In the genomic region with DNA sequence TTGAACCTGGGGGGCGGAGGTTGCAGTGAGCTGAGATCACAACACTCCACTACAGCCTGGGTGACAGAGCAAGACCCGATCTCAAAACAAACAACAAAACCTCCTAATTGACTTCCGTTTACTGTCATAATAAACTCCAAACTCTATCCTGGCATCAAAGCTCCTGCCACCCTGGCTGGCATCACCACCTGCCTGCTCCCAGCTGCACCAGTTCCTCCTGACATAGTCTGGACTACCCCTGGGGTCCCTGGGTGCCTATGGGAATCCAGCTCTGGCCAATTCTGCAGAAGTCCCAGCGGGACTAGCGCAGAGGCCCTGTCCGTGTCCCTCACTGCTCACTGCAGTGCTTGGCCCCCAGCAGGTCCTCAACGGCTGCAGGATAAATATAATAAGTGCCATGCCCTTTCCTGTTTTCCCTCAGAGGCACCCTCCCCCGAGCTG, we compare ENCODE assay signal across 8 cellular contexts. TPM values are rescaled to one million over a fixed set of nuclear protein-coding genes. Genes with fewer than 3 reads are reported as not detected.
DNase-seq lines count a peak whose midpoint lies in the region; ATAC-seq, FAIRE-seq and TF ChIP-seq lines count a peak whose summit lies in the region.

No MANE protein-coding gene starts in this region.

- H3K4me2 ChIP-seq in HCT116 (ENCODE audit: low read length): peak overlapping the region; percentile 82
- H3K4me2 ChIP-seq in mesendoderm (ENCODE audit: low read length): peak overlapping the region; percentile 88

- H3K4me1 ChIP-seq in A673 (ENCODE audit: insufficient read depth, low read length, poor library complexity, severe bottlenecking) (no peaks in the 10 kb centered on the region), HCT116 (ENCODE audit: control insufficient read depth in 1 of 2, insufficient read depth in 2 of 2, low read length in 2 of 2) (peaks cover 8 to 40% of the 10 kb centered on the region in 2 experiments; a peak in 3 of 4 replicates), mesendoderm (ENCODE audit: control insufficient read depth, low read depth, low read length) (peaks cover 2% of the 10 kb centered on the region), small intestine (ENCODE audit: control insufficient read depth in 2 of 2, insufficient read depth in 1 of 2, low read depth in 1 of 2, low read length in 1 of 2) (no peaks in the 10 kb centered on the region)

- no peak for TF ChIP-seq RAD21 in HCT116 (IDR thresholded peaks at IDR 0.05; ENCODE audit: low read depth)

- no peak overlapping the region for H2AK5ac ChIP-seq in mesendoderm (ENCODE audit: low read length)

- DNase-seq in A673 (ENCODE audit: low spot score) (no peak), HCT116 (ENCODE audit: low read depth, low spot score) (no peak), astrocyte of the cerebellum (ENCODE audit: low read depth) (no peak), mesendoderm (peak; percentile 10), mucosa of gallbladder (ENCODE audit: low spot score) (no peak), small intestine (no peak)

- no peak overlapping the region for H2BK120ac ChIP-seq in mesendoderm (ENCODE audit: low read depth, low read length)

- H2BK5ac ChIP-seq in mesendoderm (ENCODE audit: low read length): no peak overlapping the region

- POLR2A ChIA-PET in A673 (lab: Charles Lee; ENCODE audit: low non-redundant PET) (no interaction called here), HCT116 (lab: Charles Lee) (interaction anchor here (1.7 kb wide), 1 partner anchor 108 kb away, joined by 6 read pairs; a partner anchor contains a TSS)

- peak overlapping the region; percentile 93 for H3K56ac ChIP-seq in mesendoderm (ENCODE audit: low read length)

- peaks cover 6% of the 10 kb centered on the region for H3K79me1 ChIP-seq in mesendoderm (ENCODE audit: low read length)

- ATAC-seq in HCT116: no peak; the same call in 1 of the 2 replicates
- ATAC-seq in GM18519 (IDR thresholded peaks at IDR 0.05; ENCODE audit: low FRiP score, unreplicated experiment): no peak
- ATAC-seq in GM19452 (IDR thresholded peaks at IDR 0.05; ENCODE audit: unreplicated experiment): no peak

- no peak for TF ChIP-seq POLR2A in HCT116 (IDR thresholded peaks at IDR 0.05; ENCODE audit: borderline replicate concordance, extremely low read depth, insufficient read depth, insufficient read length)

- H3K9ac ChIP-seq in HCT116 (ENCODE audit: low read length) (peak overlapping the region; percentile 77), mesendoderm (ENCODE audit: low read length) (peak overlapping the region; percentile 84)

- H2AFZ ChIP-seq in HCT116 (ENCODE audit: low read depth, low read length, poor library complexity, severe bottlenecking): no peak overlapping the region

- no peak overlapping the region for H4K8ac ChIP-seq in mesendoderm (ENCODE audit: low read depth, low read length)

- WGBS in mesendoderm (ENCODE audit: extremely low coverage, insufficient coverage, low lambda C conversion rate): no CpG with 5 or more reads among the region's 8 CpGs
- WGBS in small intestine, 3 donors: 12 to 21% (median 14%) methylated on average over 8 of the region's 8 CpGs

- CTCF ChIA-PET in A673 (lab: Charles Lee) (no interaction called here), HCT116 (lab: Charles Lee) (interaction anchor here (0.8 to 1.8 kb wide), 5 partner anchors 9 to 94 kb away, joined by 3 to 12 read pairs (median 3); no protein-coding TSS in a partner anchor)

- no peak overlapping the region for H3K18ac ChIP-seq in mesendoderm (ENCODE audit: low read length)

- H3K4me3 ChIP-seq in A673 (ENCODE audit: low read depth, low read length, poor library complexity, severe bottlenecking) (peak overlapping the region; percentile 93), HCT116 (replicated peaks in 1 of 2; ENCODE audit: low read depth in 1 of 2, low read length in 2 of 2) (peak overlapping the region; percentile 64 to 88), astrocyte of the cerebellum (ENCODE audit: low read depth, low read length) (peak overlapping the region; percentile 79), mesendoderm (ENCODE audit: low read length) (peak overlapping the region; percentile 76), small intestine (ENCODE audit: low read depth in 1 of 2, low read length in 2 of 2) (peak overlapping the region in 1 of 2 donors; percentile 87)

- H3K36me3 ChIP-seq in A673 (ENCODE audit: insufficient read depth, low read length, poor library complexity, severe bottlenecking) (peaks cover 7% of the 10 kb centered on the region), HCT116 (ENCODE audit: control insufficient read depth in 1 of 2, insufficient read depth in 2 of 2, low read length in 2 of 2) (peaks cover 0 to 3% of the 10 kb centered on the region in 2 experiments; a peak in 1 of 4 replicates), mesendoderm (ENCODE audit: control insufficient read depth, insufficient read depth, low read length) (no peaks in the 10 kb centered on the region), small intestine (ENCODE audit: control insufficient read depth in 2 of 2, insufficient read depth in 2 of 2, low read length in 2 of 2) (no peaks in the 10 kb centered on the region)

- no peak overlapping the region for H4K5ac ChIP-seq in mesendoderm (ENCODE audit: low read length)

- intact Hi-C loops in A673 (cut with micrococcal nuclease; ENCODE audit: unreplicated experiment): no loop called here
- intact Hi-C loops in HCT116 (cut with micrococcal nuclease): loop anchor here (5.0 kb wide), 1 partner anchor 95 kb away; no protein-coding TSS in a partner anchor

- in situ Hi-C loops in astrocyte of the cerebellum (cut with HindIII; ENCODE audit: low sequenced_read_pairs): no loop called here

- H4K20me1 ChIP-seq in HCT116 (ENCODE audit: insufficient read depth): no peaks in the 10 kb centered on the region

- peak overlapping the region; percentile 26 for H3K27ac ChIP-seq in A673 (ENCODE audit: low read depth, low read length, poor library complexity, severe bottlenecking)
- peak overlapping the region; percentile 71 for H3K27ac ChIP-seq in HCT116 (ENCODE audit: low read depth, low read length)
- no peak overlapping the region for H3K27ac ChIP-seq in mesendoderm (ENCODE audit: low read depth, low read length)
- peak overlapping the region in 1 of 2 donors; percentile 47 for H3K27ac ChIP-seq in small intestine (ENCODE audit: low read depth in 1 of 2, low read length in 1 of 2)

- H3K27me3 ChIP-seq in A673 (replicated peaks; ENCODE audit: insufficient read depth, low read depth, low read length, poor library complexity): no peaks in the 10 kb centered on the region
- no peaks in the 10 kb centered on the region for H3K27me3 ChIP-seq in HCT116 (ENCODE audit: insufficient read depth, low read length)
- H3K27me3 ChIP-seq in mesendoderm (ENCODE audit: insufficient read depth, low read length, poor library complexity): no peaks in the 10 kb centered on the region
- H3K27me3 ChIP-seq in small intestine (ENCODE audit: control insufficient read depth in 2 of 2, insufficient read depth in 2 of 2, low read length in 2 of 2): no peaks in the 10 kb centered on the region

- BruUV-seq in A673 (replicated peaks; lab: Mats Ljungman, UMichigan): no TSS peak
- no TSS peak for BruUV-seq in HCT116 (replicated peaks; lab: Mats Ljungman, UMichigan)

- RAD21 ChIA-PET in HCT116 (lab: Charles Lee; ENCODE audit: low non-redundant PET in 1 of 2, low total read pairs in 2 of 2, uncharacterized antibody in 2 of 2, unreplicated experiment in 2 of 2): no interaction called here

- H3K9me3 ChIP-seq in A673 (ENCODE audit: low read depth, low read length, poor library complexity, severe bottlenecking) (no peaks in the 10 kb centered on the region), HCT116 (ENCODE audit: control insufficient read depth in 1 of 2, insufficient read depth in 1 of 2, low read depth in 1 of 2, low read length in 2 of 2) (no peaks in the 10 kb centered on the region), small intestine (ENCODE audit: control insufficient read depth, low read depth) (no peaks in the 10 kb centered on the region)

- no peak overlapping the region for H2BK15ac ChIP-seq in mesendoderm (replicated peaks; ENCODE audit: low read depth)

- no peak overlapping the region for H3K23ac ChIP-seq in mesendoderm (ENCODE audit: low read length)

- peaks cover 11% of the 10 kb centered on the region; the same call in 1 of the 2 replicates for H3K79me2 ChIP-seq in HCT116 (ENCODE audit: insufficient read depth, low read length)
- peaks cover 2% of the 10 kb centered on the region for H3K79me2 ChIP-seq in mesendoderm (ENCODE audit: control insufficient read depth, insufficient read depth, low read length)

- no peak for FAIRE-seq in small intestine (lab: Jason Lieb, UNC)

- H3K9me2 ChIP-seq in HCT116 (ENCODE audit: insufficient read depth): no peaks in the 10 kb centered on the region

- TF ChIP-seq CTCF in A673 (conservative IDR thresholded peaks at IDR 0.05; ENCODE audit: low read depth, low read length) (no peak), HCT116 (IDR thresholded peaks at IDR 0.05 in 2 of 3, conservative IDR thresholded peaks at IDR 0.05 in 1 of 3; ENCODE audit: borderline replicate concordance in 1 of 3, insufficient read depth in 1 of 3, low read depth in 2 of 3, low read length in 2 of 3) (no peak), astrocyte of the cerebellum (IDR thresholded peaks at IDR 0.05; ENCODE audit: low read depth, low read length, missing control alignments) (no peak)

- H3K4ac ChIP-seq in mesendoderm (ENCODE audit: low read depth, low read length): no peak overlapping the region

RNA-seq across cellular contexts. Expression of a gene that starts 0.7 kb away (rescaled TPM):
- total RNA-seq in A673 (2021) (51.6 and 65.4 TPM in 2 replicates), HCT116 (2021; ENCODE audit: unreplicated experiment) (40.1 TPM), mucosa of gallbladder (33.9 TPM)
- 27.3 and 28.3 TPM in 2 replicates for polyA plus RNA-seq in HCT116 (2012)
- polyA plus RNA-seq in mesendoderm (2013, experiment 1 of 2): 36.8 TPM
- polyA plus RNA-seq in mesendoderm (2013, experiment 2 of 2): 36.0 TPM
- 10 to 100 TPM; 13.0 to 27.6 (median 22.2) TPM for polyA plus RNA-seq in small intestine

RNA-seq across cellular contexts. Expression of a gene that starts 0.9 kb away (rescaled TPM):
- total RNA-seq in A673 (2021) (125 and 155 TPM in 2 replicates), HCT116 (2021; ENCODE audit: unreplicated experiment) (74.1 TPM), mucosa of gallbladder (185 TPM)
- 62.2 and 63.0 TPM in 2 replicates for polyA plus RNA-seq in HCT116 (2012)
- polyA plus RNA-seq in mesendoderm (2013, experiment 1 of 2): 42.5 TPM
- 41.1 TPM for polyA plus RNA-seq in mesendoderm (2013, experiment 2 of 2)
- 10 to 100 TPM; 35.1 to 73.1 (median 47.0) TPM for polyA plus RNA-seq in small intestine

RNA-seq across cellular contexts. Expression of a gene that starts 20.2 kb away (rescaled TPM):
- 19.5 and 26.4 TPM in 2 replicates for total RNA-seq in A673 (2021)
- 58.4 TPM for total RNA-seq in HCT116 (2021; ENCODE audit: unreplicated experiment)
- polyA plus RNA-seq in HCT116 (2012): 45.9 and 52.4 TPM in 2 replicates
- polyA plus RNA-seq in mesendoderm (2013, experiment 1 of 2): 6.2 TPM
- 7.1 TPM for polyA plus RNA-seq in mesendoderm (2013, experiment 2 of 2)
- 121 TPM for total RNA-seq in mucosa of gallbladder
- polyA plus RNA-seq in small intestine: 10 to 100 TPM; 15.7 to 76.1 (median 54.3) TPM

RNA-seq across cellular contexts. Expression of a gene that starts 27.3 kb away (rescaled TPM):
- total RNA-seq in A673 (2021) (96.5 and 105 TPM in 2 replicates), HCT116 (2021; ENCODE audit: unreplicated experiment) (226 TPM), mucosa of gallbladder (1.6 TPM)
- 110 and 125 TPM in 2 replicates for polyA plus RNA-seq in HCT116 (2012)
- polyA plus RNA-seq in mesendoderm (2013, experiment 1 of 2): 2.7 TPM
- 2.7 TPM for polyA plus RNA-seq in mesendoderm (2013, experiment 2 of 2)
- under 1 TPM in 2 of 3 donors, not detected in 1; 0.48 to 0.81 TPM for polyA plus RNA-seq in small intestine

RNA-seq across cellular contexts. Expression of a gene that starts 37.3 kb away (rescaled TPM):
- total RNA-seq in A673 (2021): 68.0 and 75.8 TPM in 2 replicates
- 57.4 TPM for total RNA-seq in HCT116 (2021; ENCODE audit: unreplicated experiment)
- 32.0 and 33.0 TPM in 2 replicates for polyA plus RNA-seq in HCT116 (2012)
- 32.7 TPM for polyA plus RNA-seq in mesendoderm (2013, experiment 1 of 2)
- polyA plus RNA-seq in mesendoderm (2013, experiment 2 of 2): 32.2 TPM
- total RNA-seq in mucosa of gallbladder: 42.1 TPM
- polyA plus RNA-seq in small intestine: 10 to 100 TPM; 27.6 to 51.9 (median 31.8) TPM
